In the genomic region with DNA sequence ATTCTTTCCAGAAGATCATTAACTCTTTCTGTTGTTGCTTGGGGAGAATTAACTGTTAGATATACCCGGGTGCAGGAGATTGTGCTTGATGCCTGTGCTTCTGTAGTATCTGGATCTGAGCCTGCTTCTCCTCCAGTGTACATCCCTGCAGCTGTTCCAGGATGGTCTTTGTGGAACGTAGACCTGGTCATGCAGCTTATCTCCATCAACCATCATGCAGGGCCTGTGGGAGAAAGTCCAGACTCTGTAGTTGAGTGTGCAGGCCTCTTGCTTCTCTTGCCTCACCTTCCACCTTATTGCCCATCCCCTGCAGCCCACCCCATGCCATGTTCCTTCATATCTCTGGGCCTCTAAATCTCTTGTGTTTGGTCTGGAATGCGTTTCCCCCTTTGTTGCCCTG, we compare ENCODE assay signal across 22 cellular contexts.
DNase-seq lines count a peak whose midpoint lies in the region; ATAC-seq and TF ChIP-seq lines count a peak whose summit lies in the region.
"Had no signal": no experiment of that assay in that cellular context is flagged by ENCODE, and none has a peak within 500 bp of the region (broad histone marks: within the 10 kb centered on the region; RNA-seq: fewer than 3 reads in every experiment).

No MANE protein-coding gene starts in this region.

- WGBS in IMR-90 (ENCODE audit: extremely low coverage in 2 of 2, insufficient read length in 1 of 2), 2 experiments = 100% methylated on average over 1 of the region's 3 CpGs; no CpG with 5 or more reads in 1 of the 2 experiments
- WGBS in endodermal cell (ENCODE audit: insufficient coverage in 1 of 2, insufficient read length in 1 of 2), 2 experiments = 91 to 93% methylated on average over 3 of the region's 3 CpGs
- WGBS in right lobe of liver (ENCODE audit: insufficient coverage, low coverage, low lambda C conversion rate, missing lambda C conversion rate) = 80% methylated on average over 1 of the region's 3 CpGs

- no peak overlapping the region for H3K27ac Mint-ChIP-seq in endodermal cell
- H3K27ac Mint-ChIP-seq: CD14-positive monocyte; CD4-positive, alpha-beta T cell; CD8-positive, alpha-beta memory T cell; GM23338; HFFc6 had no signal

- H3K36me3 ChIP-seq in BE2C (no peaks in the 10 kb centered on the region), IMR-90 (ENCODE audit: control insufficient read depth, insufficient read depth, low read length) (no peaks in the 10 kb centered on the region), endodermal cell (ENCODE audit: control insufficient read depth, insufficient read depth, low read length) (no peaks in the 10 kb centered on the region), right lobe of liver (no peaks in the 10 kb centered on the region)
- H3K36me3 ChIP-seq: HAP-1 had no signal

- no peak overlapping the region for H2BK20ac ChIP-seq in IMR-90 (ENCODE audit: low read depth, low read length)

- H2BK15ac ChIP-seq in IMR-90 (ENCODE audit: low read depth, low read length) = no peak overlapping the region

- no peak overlapping the region for H2AFZ ChIP-seq in IMR-90 (replicated peaks; ENCODE audit: low read length, poor library complexity)
- H2AFZ ChIP-seq: GM23338 had no signal

- H3K27ac ChIP-seq in IMR-90 (ENCODE audit: insufficient read depth, low read length) = no peak overlapping the region
- no peak overlapping the region for H3K27ac ChIP-seq in endodermal cell (ENCODE audit: low read depth, low read length)
- no peak overlapping the region for H3K27ac ChIP-seq in right lobe of liver
- H3K27ac ChIP-seq: A549, BLaER1 had no signal

- no peak overlapping the region for H3K4me3 Mint-ChIP-seq in endodermal cell
- H3K4me3 Mint-ChIP-seq: CD14-positive monocyte; CD4-positive, alpha-beta T cell; CD8-positive, alpha-beta memory T cell; GM23338; HFFc6 had no signal

- TF ChIP-seq RAD21 in IMR-90 (IDR thresholded peaks at IDR 0.05; ENCODE audit: low read length) = no peak

- no peaks in the 10 kb centered on the region for H3K27me3 ChIP-seq in BE2C
- no peaks in the 10 kb centered on the region for H3K27me3 ChIP-seq in IMR-90 (ENCODE audit: control insufficient read depth, insufficient read depth, low read length)
- no peaks in the 10 kb centered on the region for H3K27me3 ChIP-seq in endodermal cell (ENCODE audit: control insufficient read depth, insufficient read depth, low read length, poor library complexity, severe bottlenecking)
- no peaks in the 10 kb centered on the region for H3K27me3 ChIP-seq in right lobe of liver
- H3K27me3 ChIP-seq: BLaER1 had no signal

- no peak overlapping the region for H2BK5ac ChIP-seq in IMR-90 (ENCODE audit: low read depth, low read length, poor library complexity, severe bottlenecking)

- peaks cover 14% of the 10 kb centered on the region; the same call in 1 of the 2 replicates for H3K9me1 ChIP-seq in IMR-90 (ENCODE audit: insufficient read depth, low read length)

- TF ChIP-seq POLR2A in IMR-90 (IDR thresholded peaks at IDR 0.05; ENCODE audit: low read depth, low read length) = no peak
- TF ChIP-seq POLR2A in right lobe of liver (IDR thresholded peaks at IDR 0.05) = no peak

- H2AK9ac ChIP-seq in IMR-90 (replicated peaks; ENCODE audit: low read depth, low read length, poor library complexity) = no peak overlapping the region

- H4K91ac ChIP-seq in IMR-90 (ENCODE audit: insufficient read depth, low read depth, low read length) = no peak overlapping the region

- POLR2A ChIA-PET in IMR-90 (lab: Charles Lee; ENCODE audit: unreplicated experiment) = no interaction called here

- intact Hi-C loops in IMR-90 (cut with micrococcal nuclease) = loop anchor here (10.0 kb wide), 2 partner anchors 167 to 197 kb away; no protein-coding TSS in a partner anchor
- intact Hi-C loops in right lobe of liver (cut with DNase I) = no loop called here
- intact Hi-C loops in cardiac septum (cut with DNase I) = no loop called here

- H3K18ac ChIP-seq in IMR-90 (ENCODE audit: low read depth, low read length) = no peak overlapping the region

- H3K9me3 Mint-ChIP-seq in endodermal cell = no peaks in the 10 kb centered on the region
- H3K9me3 Mint-ChIP-seq: CD14-positive monocyte; CD4-positive, alpha-beta T cell; CD8-positive, alpha-beta memory T cell; GM23338; HFFc6 had no signal

- no peak for ATAC-seq in IMR-90 (ENCODE audit: low read depth)
- no peak for ATAC-seq in right lobe of liver
- ATAC-seq in left lobe of liver = no peak
- ATAC-seq: A549, GM12878, GM23338 had no signal

- H3K4ac ChIP-seq in IMR-90 (ENCODE audit: low read depth, low read length) = no peak overlapping the region

- in situ Hi-C loops in IMR-90 (cut with MboI; ENCODE audit: low sequenced_read_pairs) = no loop called here

- CTCF ChIA-PET in IMR-90 (lab: Yijun Ruan, JAX) = no interaction called here

- no peak overlapping the region for H4K8ac ChIP-seq in IMR-90 (ENCODE audit: low read depth in 2 of 2, low read length in 2 of 2)

- no peak overlapping the region for H2AK5ac ChIP-seq in IMR-90 (ENCODE audit: low read depth, low read length)

- H3K9ac ChIP-seq in IMR-90 (ENCODE audit: low read depth, low read length) = no peak overlapping the region
- H3K9ac ChIP-seq in endodermal cell (ENCODE audit: extremely low read depth, low read length, poor library complexity, severe bottlenecking) = no peak overlapping the region
- H3K9ac ChIP-seq: BLaER1 had no signal

- H3K9me3 ChIP-seq in BE2C (no peaks in the 10 kb centered on the region), IMR-90 (ENCODE audit: control insufficient read depth, insufficient read depth, low read length) (no peaks in the 10 kb centered on the region), endodermal cell (ENCODE audit: control insufficient read depth, low read length) (no peaks in the 10 kb centered on the region), right lobe of liver (no peaks in the 10 kb centered on the region)
- H3K9me3 ChIP-seq: A549, BLaER1, HAP-1 had no signal

- H3K36me3 Mint-ChIP-seq in endodermal cell (ENCODE audit: low read depth) = peaks cover 5% of the 10 kb centered on the region

- no peak overlapping the region for H2BK120ac ChIP-seq in IMR-90 (ENCODE audit: low read depth, low read length)

- peaks cover 4% of the 10 kb centered on the region; the same call in 1 of the 2 replicates for H4K20me1 ChIP-seq in IMR-90 (ENCODE audit: insufficient read depth, low read length)
- H4K20me1 ChIP-seq: BLaER1 had no signal

- no TSS peak for BruUV-seq in IMR-90 (replicated peaks; lab: Mats Ljungman, UMichigan)

- H4K5ac ChIP-seq in IMR-90 (ENCODE audit: low read depth, low read length) = no peak overlapping the region

- TF ChIP-seq CTCF in BE2C (IDR thresholded peaks at IDR 0.05; ENCODE audit: low read depth, low read length) (no peak), IMR-90 (conservative IDR thresholded peaks at IDR 0.05; ENCODE audit: low read depth, low read length) (no peak), endodermal cell (conservative IDR thresholded peaks at IDR 0.05) (no peak), right lobe of liver (IDR thresholded peaks at IDR 0.05) (no peak)

- no peaks in the 10 kb centered on the region for H3K27me3 Mint-ChIP-seq in endodermal cell (ENCODE audit: insufficient read depth)
- H3K27me3 Mint-ChIP-seq: CD4-positive, alpha-beta T cell had no signal

- H3K23ac ChIP-seq in IMR-90 (ENCODE audit: low read depth, low read length) = peak overlapping the region; percentile 34; the same call in 1 of the 2 replicates

- H3K4me3 ChIP-seq in BE2C (ENCODE audit: low read depth, low read length) (no peak overlapping the region), IMR-90 (ENCODE audit: insufficient read depth, low read depth, low read length) (no peak overlapping the region), endodermal cell (ENCODE audit: low read length) (no peak overlapping the region), right lobe of liver (no peak overlapping the region)
- H3K4me3 ChIP-seq: A549, BLaER1, GM12878, GM23338, HAP-1 had no signal

- H3K4me1 Mint-ChIP-seq in endodermal cell = peaks cover 9% of the 10 kb centered on the region
- H3K4me1 Mint-ChIP-seq: CD14-positive monocyte had no signal

- no peak overlapping the region for H3K56ac ChIP-seq in IMR-90 (ENCODE audit: extremely low read depth, insufficient read depth, low read length)

- no peak overlapping the region for H3K14ac ChIP-seq in IMR-90 (replicated peaks; ENCODE audit: low read depth, low read length)

- H3K4me2 ChIP-seq in IMR-90 (ENCODE audit: low read depth, low read length) = no peak overlapping the region
- H3K4me2 ChIP-seq: A549, GM23338 had no signal

- peaks cover 15% of the 10 kb centered on the region for H3K4me1 ChIP-seq in BE2C
- H3K4me1 ChIP-seq in IMR-90 (ENCODE audit: control insufficient read depth, insufficient read depth, low read length) = peaks cover 6% of the 10 kb centered on the region
- peaks cover 5% of the 10 kb centered on the region for H3K4me1 ChIP-seq in endodermal cell (ENCODE audit: control insufficient read depth, insufficient read depth, low read length)
- no peaks in the 10 kb centered on the region for H3K4me1 ChIP-seq in right lobe of liver
- H3K4me1 ChIP-seq: A549, HAP-1 had no signal

- H3K79me1 ChIP-seq in IMR-90 (ENCODE audit: low read depth in 1 of 2, low read length in 2 of 2) = peaks cover 6 to 9% of the 10 kb centered on the region in 2 experiments

- DNase-seq in BE2C (peak; percentile 43), IMR-90 (no peak), endodermal cell (peak; percentile 16), right lobe of liver (no peak), medulla oblongata (ENCODE audit: extremely low spot score) (no peak), cardiac septum (ENCODE audit: low spot score) (no peak), left lobe of liver (ENCODE audit: low spot score) (no peak)
- DNase-seq: 8988T; ACHN; CD4-positive, alpha-beta T cell; CD8-positive, alpha-beta memory T cell; DMS 273 treated with DMSO at 0.1 percent for 48 hours; DMS79; EL; GDM1; HFFc6 had no signal

- dilution Hi-C loops in IMR-90 (cut with HindIII; ENCODE audit: low sequenced_read_pairs, unreplicated experiment) = no loop called here

TF ChIP-seq in IMR-90, 13 proteins besides CTCF, POLR2A, EP300 and RAD21 (continues in another document):
- TF ChIP-seq ELK1 (IDR thresholded peaks at IDR 0.05; ENCODE audit: borderline replicate concordance, low read depth, low read length) = no peak
- no peak for TF ChIP-seq MAZ (IDR thresholded peaks at IDR 0.05; ENCODE audit: borderline replicate concordance, low read depth, low read length)

Comparison
In these comparisons a context has a peak if more than half of its experiments do, and no peak if none do; other contexts are left out.
1. DNase-seq: peak in BE2C (single experiment) and endodermal cell (single experiment); none in IMR-90 (single experiment), right lobe of liver (0 of 3), medulla oblongata (single experiment), cardiac septum (single experiment) and left lobe of liver (single experiment).